In genomic region chr9:125649315-125649714, GRCh38 we compare ENCODE assay signal across 10 cellular contexts. TPM values are rescaled to one million over a fixed set of nuclear protein-coding genes. Genes with fewer than 3 reads are reported as not detected.
DNase-seq lines count a peak whose midpoint lies in the region; ATAC-seq, FAIRE-seq and TF ChIP-seq lines count a peak whose summit lies in the region.
"Had no signal": no experiment of that assay in that cellular context is flagged by ENCODE, and none has a peak within 500 bp of the region (broad histone marks: within the 10 kb centered on the region; RNA-seq: fewer than 3 reads in every experiment).

No MANE protein-coding gene starts in this region.

- no peak for TF ChIP-seq CTCF in mammary epithelial cell (conservative IDR thresholded peaks at IDR 0.05 in 1 of 2, IDR thresholded peaks at IDR 0.05 in 1 of 2; ENCODE audit: extremely low read depth in 1 of 2, insufficient read depth in 1 of 2, low read depth in 1 of 2, low read length in 2 of 2)

- FAIRE-seq in GM12892 (lab: Jason Lieb, UNC): peak; percentile 69
- FAIRE-seq: islet of Langerhans had no signal

- no TSS peak for BruUV-seq in mammary epithelial cell (replicated peaks; lab: Mats Ljungman, UMichigan)

- H2BK5ac ChIP-seq in trophoblast cell (ENCODE audit: low read depth, low read length, poor library complexity): no peak overlapping the region

- H2AFZ ChIP-seq in mammary epithelial cell (ENCODE audit: low read depth, low read length): no peak overlapping the region
- no peak overlapping the region for H2AFZ ChIP-seq in trophoblast cell (ENCODE audit: insufficient read depth, low read length, poor library complexity)

- H3K23ac ChIP-seq in trophoblast cell (ENCODE audit: low read length): no peak overlapping the region

- no peaks in the 10 kb centered on the region for H3K79me1 ChIP-seq in trophoblast cell (ENCODE audit: low read length)

- no peak overlapping the region for H2BK12ac ChIP-seq in trophoblast cell (ENCODE audit: low read length)

- H3K36me3 ChIP-seq in mammary epithelial cell (ENCODE audit: insufficient read depth, low read length): no peaks in the 10 kb centered on the region
- peaks cover 0 to 1% of the 10 kb centered on the region in 2 experiments for H3K36me3 ChIP-seq in trophoblast cell (ENCODE audit: control insufficient read depth in 1 of 2, insufficient read depth in 2 of 2, low read length in 2 of 2)

- no peak overlapping the region for H4K91ac ChIP-seq in trophoblast cell (ENCODE audit: low read depth, low read length)

- H3K27me3 ChIP-seq in mammary epithelial cell (ENCODE audit: insufficient read depth, low read length): no peaks in the 10 kb centered on the region
- no peaks in the 10 kb centered on the region for H3K27me3 ChIP-seq in trophoblast cell (ENCODE audit: insufficient read depth, low read length)

- no peak for TF ChIP-seq POLR2A in GM12892 (IDR thresholded peaks at IDR 0.05; ENCODE audit: low read depth, low read length)

- no peak overlapping the region for H3K14ac ChIP-seq in trophoblast cell (ENCODE audit: low read length)

- H3K4me1 ChIP-seq in mammary epithelial cell (ENCODE audit: insufficient read depth, low read length): peaks cover 29% of the 10 kb centered on the region
- peaks cover 4% of the 10 kb centered on the region in 2 experiments for H3K4me1 ChIP-seq in trophoblast cell (ENCODE audit: control insufficient read depth in 1 of 2, insufficient read depth in 2 of 2, low read length in 2 of 2)

- H3K4me2 ChIP-seq in mammary epithelial cell (ENCODE audit: insufficient read depth, low read depth, low read length) (peak overlapping the region; percentile 71), trophoblast cell (ENCODE audit: low read length) (peak overlapping the region; percentile 26)

- H3K27ac ChIP-seq in mammary epithelial cell (ENCODE audit: insufficient read depth, low read depth, low read length) (peak overlapping the region; percentile 89), trophoblast cell (ENCODE audit: low read depth, low read length) (peak overlapping the region; percentile 42)

- H3K79me2 ChIP-seq in mammary epithelial cell (ENCODE audit: insufficient read depth, low read length): peaks cover 70% of the 10 kb centered on the region
- peaks cover 2% of the 10 kb centered on the region for H3K79me2 ChIP-seq in trophoblast cell (ENCODE audit: control insufficient read depth, insufficient read depth, low read length, poor library complexity)

- peak overlapping the region; percentile 65 for H3K9ac ChIP-seq in mammary epithelial cell (ENCODE audit: insufficient read depth, low read length)
- H3K9ac ChIP-seq in trophoblast cell (ENCODE audit: low read length): no peak overlapping the region

- DNase-seq in GM12892 (ENCODE audit: insufficient read length) (no peak), NCI-H2227 treated with DMSO at 0.1 percent for 48 hours (lab: John Stamatoyannopoulos, UW) (peak; percentile 77), mammary epithelial cell (peak; percentile 91), trophoblast cell (peak; percentile 32 to 42), NCI-H1092 (lab: John Stamatoyannopoulos, UW) (no peak)
- no peak for DNase-seq in NK-92 treated with Interleukin-12 subunit alpha and Interleukin-12 subunit beta, amount 100 ng/mL, for 24 hours (lab: John Stamatoyannopoulos, UW)

- H3K9me3 ChIP-seq in mammary epithelial cell (replicated peaks; ENCODE audit: insufficient read depth, low read length) (no peaks in the 10 kb centered on the region), trophoblast cell (ENCODE audit: insufficient read depth, low read depth, low read length) (no peaks in the 10 kb centered on the region)

- in situ Hi-C loops in mammary epithelial cell (cut with MboI; ENCODE audit: low sequenced_read_pairs in 2 of 2): no loop called here

- H4K8ac ChIP-seq in trophoblast cell (ENCODE audit: low read depth, low read length): no peak overlapping the region

- no peak overlapping the region for H3K4ac ChIP-seq in trophoblast cell (ENCODE audit: low read depth, low read length)

- H4K20me1 ChIP-seq in mammary epithelial cell (ENCODE audit: insufficient read depth, low read length): no peaks in the 10 kb centered on the region

- H3K4me3 ChIP-seq in mammary epithelial cell (replicated peaks in 1 of 3; ENCODE audit: insufficient read depth in 1 of 3, low read depth in 2 of 3, low read length in 3 of 3) (peak overlapping the region in 1 of 3 experiments; percentile 21), trophoblast cell (ENCODE audit: low read depth, low read length) (no peak overlapping the region)

- H2AK5ac ChIP-seq in trophoblast cell (ENCODE audit: low read length): no peak overlapping the region

- dilution Hi-C loops in mammary epithelial cell (cut with HindIII; ENCODE audit: low sequenced_read_pairs): no loop called here

- WGBS in mammary epithelial cell (ENCODE audit: low coverage, missing lambda C conversion rate): 18% methylated on average over 6 of the region's 6 CpGs
- WGBS in trophoblast cell (ENCODE audit: extremely low coverage, insufficient coverage, insufficient read length): 100% methylated on average over 2 of the region's 6 CpGs

- intact Hi-C loops in mammary epithelial cell (cut with micrococcal nuclease): loop anchor here (1.0 to 2.0 kb wide), 2 partner anchors 19 to 26 kb away; no protein-coding TSS in a partner anchor

- H2BK120ac ChIP-seq in trophoblast cell (ENCODE audit: insufficient read depth, low read length, poor library complexity): no peak overlapping the region

- ATAC-seq in HG03139 (IDR thresholded peaks at IDR 0.05; ENCODE audit: unreplicated experiment) (no peak), HG02763 (IDR thresholded peaks at IDR 0.05; ENCODE audit: unreplicated experiment) (no peak)
- ATAC-seq: Panc1 had no signal

- CTCF ChIA-PET in mammary epithelial cell (lab: Charles Lee; ENCODE audit: low non-redundant PET): no interaction called here

- no peak overlapping the region for H4K12ac ChIP-seq in trophoblast cell (ENCODE audit: low read depth, low read length)

- H3K18ac ChIP-seq in trophoblast cell (ENCODE audit: low read length): no peak overlapping the region

RNA-seq across cellular contexts. Expression of gene MAPKAP1, which starts 57.7 kb away (rescaled TPM):
- 74.3 TPM for polyA plus RNA-seq in GM12892 (2012; ENCODE audit: missing spikeins)
- 100 to 1,000 TPM in 1 of 2 donors, 10 to 100 TPM in 1; 81.4 to 104 TPM for total RNA-seq in mammary epithelial cell
- 97.6 TPM for polyA plus RNA-seq in mammary epithelial cell
- 147 TPM for polyA minus RNA-seq in mammary epithelial cell
- 64.3 and 64.4 TPM in 2 replicates for polyA plus RNA-seq in trophoblast cell (2013)

Comparison
In these comparisons a context has a peak if more than half of its experiments do, and no peak if none do; other contexts are left out.
1. DNase-seq: peak in NCI-H2227 treated with DMSO at 0.1 percent for 48 hours (single experiment), mammary epithelial cell (single experiment) and trophoblast cell (2 of 2); none in GM12892 (single experiment), NCI-H1092 (single experiment) and NK-92 treated with Interleukin-12 subunit alpha and Interleukin-12 subunit beta, amount 100 ng/mL, for 24 hours (single experiment).